ENCODE assay signal across 20 cellular contexts in the genomic region with DNA sequence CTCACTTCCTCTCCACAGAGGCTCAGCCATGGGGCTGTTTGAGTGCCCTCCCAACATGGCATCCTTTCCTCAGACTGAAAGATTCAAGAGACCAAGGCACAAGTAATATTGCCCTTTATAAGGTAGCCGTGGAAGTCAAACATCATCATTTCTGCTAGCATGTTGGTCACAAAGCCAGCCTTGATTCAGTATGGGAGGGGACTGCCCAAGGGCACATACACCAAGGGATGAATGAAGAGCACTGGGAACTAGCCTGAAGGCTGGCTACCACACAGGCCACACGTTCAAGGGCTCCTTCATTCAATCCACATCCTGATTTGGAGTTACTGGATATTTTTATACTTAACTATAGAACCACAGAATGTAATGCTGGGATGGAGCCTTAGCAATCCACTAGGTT. TPM values are rescaled to one million over a fixed set of nuclear protein-coding genes. Genes with fewer than 3 reads are reported as not detected.
"Had no signal": no experiment of that assay in that cellular context is flagged by ENCODE, and none has a peak within 500 bp of the region (broad histone marks: within the 10 kb centered on the region; RNA-seq: fewer than 3 reads in every experiment).

No MANE protein-coding gene starts in this region.

- H3K9me3 ChIP-seq: esophagus squamous epithelium had no signal

- H3K27me3 ChIP-seq: brain microvascular endothelial cell, esophagus squamous epithelium had no signal

- H3K4me3 ChIP-seq: esophagus squamous epithelium had no signal

- H3K27ac ChIP-seq: brain microvascular endothelial cell, epithelial cell of prostate, esophagus squamous epithelium had no signal

- DNase-seq: activated CD4-positive, CD25-positive, alpha-beta regulatory T cell; activated CD4-positive, CD25-positive, alpha-beta regulatory T cell treated with anti-CD3 and anti-CD28 coated beads, Interleukin-2, amount 50 U/mL, for 72 hours; activated CD8-positive, alpha-beta memory T cell treated with anti-CD3 and anti-CD28 coated beads, Interleukin-2, amount 50 U/mL, for 48 hours; activated effector memory CD4-positive, alpha-beta T cell treated with Interleukin-2 at 50 U/mL for 16 hours; activated gamma-delta T cell treated with Interleukin-2 at 50 U/mL for 16 hours; activated naive CD4-positive, alpha-beta T cell treated with anti-CD3 and anti-CD28 coated beads, Interleukin-2, amount 50 U/mL, for 16 hours; activated naive CD4-positive, alpha-beta T cell treated with Interleukin-2 at 50 U/mL for 16 hours; activated T-cell treated with anti-CD3 and anti-CD28 coated beads for 4 hours; activated T-cell treated with anti-CD3 and anti-CD28 coated beads, Interleukin-2, amount 50 U/mL, for 24 hours; cortex of kidney; effector CD8-positive, alpha-beta T cell; esophagus squamous epithelium had no signal

- H3K36me3 ChIP-seq: brain microvascular endothelial cell, esophagus squamous epithelium had no signal

RNA-seq across cellular contexts. Expression of a gene that starts 39.3 kb away (rescaled TPM):
- total RNA-seq: activated CD4-positive, alpha-beta T cell treated with anti-CD3 and anti-CD28 coated beads for 36 hours; activated CD4-positive, alpha-beta T cell treated with anti-CD3 and anti-CD28 coated beads, Interleukin-2, amount 10 ng/mL, durations not matched to agents 24 days and 14 days; bronchial epithelial cell; endothelial cell of umbilical vein; fibroblast of villous mesenchyme had no signal
- polyA plus RNA-seq: fibroblast of lung had no signal
